Comparison of ENCODE assay signal across 1 cellular context in genomic region chr5:98638701-98639100, GRCh38.
TF ChIP-seq lines count a peak whose summit lies in the region.

No MANE protein-coding gene starts in this region.

TF ChIP-seq in GM23338, 12 proteins besides CTCF, POLR2A, EP300 and RAD21 (continued from another document):
- no peak for TF ChIP-seq JUNB (IDR thresholded peaks at IDR 0.05; ENCODE audit: unreplicated experiment)
- no peak for TF ChIP-seq REST (IDR thresholded peaks at IDR 0.05; ENCODE audit: unreplicated experiment)
- TF ChIP-seq NANOG (IDR thresholded peaks at IDR 0.05; ENCODE audit: borderline replicate concordance) = no peak
- no peak for TF ChIP-seq ZNF114 (CRISPR knock-in tag; IDR thresholded peaks at IDR 0.05)
TF ChIP-seq in GM23338: peak in this region for 0.
